ENCODE assay signal across 8 cellular contexts in the genomic region with DNA sequence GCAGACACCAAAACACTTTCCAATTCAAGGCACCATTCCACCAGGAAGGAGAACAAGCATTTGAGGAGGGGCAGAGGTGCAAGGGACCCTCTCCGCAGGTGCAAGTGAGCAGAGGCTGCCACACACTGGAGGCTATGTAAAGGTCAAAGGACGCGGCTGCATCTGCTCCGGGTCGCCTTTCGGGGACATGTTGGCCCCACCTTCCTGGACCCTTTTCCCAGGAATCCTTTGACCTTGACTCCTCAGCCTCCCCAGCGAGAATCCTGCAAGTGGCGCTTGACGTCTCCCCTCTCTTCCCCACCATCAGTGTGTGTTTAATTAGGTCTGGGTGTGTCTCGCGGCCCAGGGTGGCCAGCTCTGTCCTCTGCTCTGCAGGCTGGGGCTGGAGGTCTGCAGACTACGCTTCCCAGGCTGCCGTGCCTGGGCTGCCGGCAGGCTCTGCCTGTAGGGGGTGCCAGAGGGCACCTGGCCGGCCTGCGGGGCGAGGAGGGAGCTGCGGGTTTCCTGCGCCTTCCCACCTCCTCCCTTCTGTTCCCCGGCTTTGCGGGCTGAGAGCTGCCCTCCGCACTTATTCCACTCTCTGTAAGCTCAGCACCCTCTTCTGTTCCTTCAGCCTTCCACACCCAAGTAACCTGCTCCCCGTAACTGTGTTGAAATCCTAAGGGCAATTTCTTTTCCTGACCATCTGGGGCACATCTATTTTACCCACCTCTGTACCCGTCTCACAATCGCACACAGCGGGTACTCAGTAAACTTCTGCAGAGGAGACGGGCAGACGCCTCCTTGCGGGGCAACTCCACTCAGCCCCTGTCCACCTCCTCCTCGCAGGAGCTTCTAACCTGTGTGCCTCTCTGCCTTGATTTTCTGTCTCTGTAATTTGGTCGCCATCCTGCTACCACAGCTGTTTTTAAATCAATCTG.
A peak's percentile ranks its signal among the peaks of the same experiment; 100 is the strongest.
DNase-seq lines count a peak whose midpoint lies in the region; ATAC-seq and TF ChIP-seq lines count a peak whose summit lies in the region.

No MANE protein-coding gene starts in this region.

- peak; percentile 50 for ATAC-seq in HG02798 (IDR thresholded peaks at IDR 0.05; ENCODE audit: poor library complexity, unreplicated experiment)
- peak; percentile 93 for ATAC-seq in Panc1
- no peak for ATAC-seq in GM18858 (IDR thresholded peaks at IDR 0.05; ENCODE audit: unreplicated experiment)
- no peak for ATAC-seq in HG03354 (IDR thresholded peaks at IDR 0.05; ENCODE audit: poor library complexity, severe bottlenecking, unreplicated experiment)

- H3K36me3 ChIP-seq in GM06990 (ENCODE audit: control insufficient read depth, insufficient read depth, low read length): no peaks in the 10 kb centered on the region
- no peaks in the 10 kb centered on the region for H3K36me3 ChIP-seq in Panc1 (ENCODE audit: control insufficient read depth, insufficient read depth, low read length)
- H3K36me3 ChIP-seq in prostate gland: no peaks in the 10 kb centered on the region

- no peak for TF ChIP-seq POLR2A in prostate gland (IDR thresholded peaks at IDR 0.05)

- DNase-seq in GM06990 (ENCODE audit: extremely low read depth, insufficient read length): peak; percentile 56
- DNase-seq in Panc1 (ENCODE audit: low read depth, low spot score): no peak
- peak; percentile 19 for DNase-seq in activated gamma-delta T cell (lab: John Stamatoyannopoulos, UW)
- peak in 38 of 42 donors; percentile 19 to 81 (median 62) for DNase-seq in head of caudate nucleus
- DNase-seq in prostate gland (ENCODE audit: low spot score): peak; percentile 17

- intact Hi-C loops in Panc1 (cut with micrococcal nuclease; ENCODE audit: unreplicated experiment): loop anchor here (5.0 kb wide), 1 partner anchor 48 kb away; no protein-coding TSS in a partner anchor
- intact Hi-C loops in head of caudate nucleus (cut with DNase I): no loop called here
- intact Hi-C loops in prostate gland (cut with DNase I): no loop called here

- H3K27ac ChIP-seq in Panc1 (ENCODE audit: low read length): no peak overlapping the region
- H3K27ac ChIP-seq in prostate gland: no peak overlapping the region

- POLR2A ChIA-PET in Panc1 (lab: Charles Lee): no interaction called here

- CTCF ChIA-PET in Panc1 (lab: Charles Lee): interaction anchor here (0.6 to 1.2 kb wide), 7 partner anchors 9 to 475 kb away, joined by 3 to 5 read pairs (median 3); no protein-coding TSS in a partner anchor

- H3K27me3 ChIP-seq in GM06990 (replicated peaks; ENCODE audit: control insufficient read depth, insufficient read depth, low read length): no peaks in the 10 kb centered on the region
- no peaks in the 10 kb centered on the region; the same call in 1 of the 2 replicates for H3K27me3 ChIP-seq in Panc1 (ENCODE audit: control insufficient read depth, insufficient read depth, low read length)
- no peaks in the 10 kb centered on the region for H3K27me3 ChIP-seq in prostate gland (replicated peaks; ENCODE audit: insufficient read depth)

- TF ChIP-seq CTCF in GM06990 (IDR thresholded peaks at IDR 0.05; ENCODE audit: insufficient read depth, low read length, poor library complexity, severe bottlenecking): peak; percentile 97
- peak; percentile 96 for TF ChIP-seq CTCF in Panc1 (IDR thresholded peaks at IDR 0.05)
- TF ChIP-seq CTCF in prostate gland (IDR thresholded peaks at IDR 0.05): peak; percentile 55 to 71 (median 61)

- no TSS peak for BruUV-seq in Panc1 (replicated peaks; lab: Mats Ljungman, UMichigan)

- WGBS in prostate gland: 28% methylated on average over 31 of the region's 31 CpGs

- H3K4me1 ChIP-seq in Panc1 (ENCODE audit: control insufficient read depth, insufficient read depth, low read length): peaks cover 4% of the 10 kb centered on the region; the same call in 1 of the 2 replicates
- H3K4me1 ChIP-seq in prostate gland (replicated peaks): no peaks in the 10 kb centered on the region

- H3K9me3 ChIP-seq in Panc1 (ENCODE audit: control insufficient read depth, insufficient read depth, low read depth, low read length) (no peaks in the 10 kb centered on the region), prostate gland (no peaks in the 10 kb centered on the region)

- H3K4me3 ChIP-seq in GM06990 (replicated peaks; ENCODE audit: low read depth, low read length) (no peak overlapping the region), Panc1 (ENCODE audit: low read depth in 2 of 2, low read length in 2 of 2) (peak overlapping the region in 1 of 2 experiments; percentile 20; a peak in 1 of 4 replicates), prostate gland (no peak overlapping the region)

- in situ Hi-C loops in Panc1 (cut with HindIII; ENCODE audit: low pct_unique_long_range_greater_than_20kb, low sequenced_read_pairs): no loop called here

Comparison
In these comparisons a context has a peak if more than half of its experiments do, and no peak if none do; other contexts are left out.
1. ATAC-seq: peak in HG02798 (single experiment) and Panc1 (single experiment); none in GM18858 (single experiment) and HG03354 (single experiment).
2. Peak in every context shown above with its lines, with median percentiles within 50 percentile points of each other: CTCF ChIP-seq.